12 cellular contexts compared by ENCODE assay signal in genomic region chr19:29545447-29545846, GRCh38. TPM values are rescaled to one million over a fixed set of nuclear protein-coding genes. Genes with fewer than 3 reads are reported as not detected.
"Had no signal": no experiment of that assay in that cellular context is flagged by ENCODE, and none has a peak within 500 bp of the region (broad histone marks: within the 10 kb centered on the region; RNA-seq: fewer than 3 reads in every experiment).

No MANE protein-coding gene starts in this region.

RNA-seq across cellular contexts. Expression of gene VSTM2B, which starts 19.7 kb away (rescaled TPM):
- total RNA-seq: stomach, subcutaneous adipose tissue, suprapubic skin, thoracic aorta, thyroid gland, tibial nerve, transverse colon, upper lobe of left lung, upper lobe of right lung, ureter, urinary bladder, uterus had no signal
- polyA plus RNA-seq: stomach, urinary bladder had no signal
